1 cellular context compared by ENCODE assay signal in the genomic region with DNA sequence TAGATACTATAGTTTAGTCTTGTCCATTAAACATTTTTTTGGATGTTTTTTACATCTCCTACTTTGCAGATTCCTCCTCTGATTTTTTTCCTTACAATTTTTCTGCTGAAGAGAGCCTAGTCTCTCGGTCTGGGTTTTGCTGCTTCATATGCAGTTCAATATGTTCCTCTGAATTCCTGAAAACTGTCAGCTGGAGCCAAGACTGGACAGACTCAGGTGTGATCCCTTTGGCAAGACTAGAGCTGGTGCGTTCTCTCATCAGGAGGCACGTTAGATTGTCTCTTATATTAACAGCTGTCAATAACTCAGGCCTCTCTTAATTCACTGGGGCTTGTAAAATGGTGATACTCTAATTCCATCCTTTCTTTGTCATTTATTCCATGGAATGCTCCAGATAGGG.
TF ChIP-seq lines count a peak whose summit lies in the region.

No MANE protein-coding gene starts in this region.

TF ChIP-seq in HepG2, 621 proteins besides CTCF, POLR2A, EP300 and RAD21:
- TF ChIP-seq RBM22 (optimal IDR thresholded peaks at IDR 0.05; ENCODE audit: low read length) = peak; percentile 59
- TF ChIP-seq, protein P1, sequence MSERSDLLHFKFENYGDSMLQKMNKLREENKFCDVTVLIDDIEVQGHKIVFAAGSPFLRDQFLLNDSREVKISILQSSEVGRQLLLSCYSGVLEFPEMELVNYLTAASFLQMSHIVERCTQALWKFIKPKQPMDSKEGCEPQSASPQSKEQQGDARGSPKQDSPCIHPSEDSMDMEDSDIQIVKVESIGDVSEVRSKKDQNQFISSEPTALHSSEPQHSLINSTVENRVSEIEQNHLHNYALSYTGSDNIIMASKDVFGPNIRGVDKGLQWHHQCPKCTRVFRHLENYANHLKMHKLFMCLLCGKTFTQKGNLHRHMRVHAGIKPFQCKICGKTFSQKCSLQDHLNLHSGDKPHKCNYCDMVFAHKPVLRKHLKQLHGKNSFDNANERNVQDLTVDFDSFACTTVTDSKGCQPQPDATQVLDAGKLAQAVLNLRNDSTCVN (CRISPR knock-in tag; IDR thresholded peaks at IDR 0.05; ENCODE audit: borderline replicate concordance) = no peak
- TF ChIP-seq MTF1 (CRISPR knock-in tag; IDR thresholded peaks at IDR 0.05) = no peak
